2 cellular contexts compared by ENCODE assay signal in the genomic region with DNA sequence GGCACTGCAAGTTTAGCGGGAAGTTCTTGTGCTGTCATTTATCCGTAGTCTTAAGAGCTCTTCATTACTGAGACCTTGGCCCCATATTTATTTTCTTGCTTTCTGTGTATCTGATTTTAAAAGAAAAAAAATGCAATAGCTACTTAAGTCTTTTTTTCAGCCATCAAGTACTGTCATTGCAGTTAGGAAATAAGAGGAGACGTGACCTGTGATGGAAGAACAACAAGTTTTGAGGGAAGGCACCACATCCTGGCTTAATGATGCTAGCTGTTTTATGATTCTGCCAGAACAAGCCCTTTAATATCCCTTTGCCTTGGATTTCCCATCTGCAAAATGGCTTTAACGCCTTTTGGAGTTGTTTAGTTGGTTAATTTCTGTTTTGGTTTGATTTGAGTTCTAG.
TF ChIP-seq lines count a peak whose summit lies in the region.

No MANE protein-coding gene starts in this region.

TF ChIP-seq in GM23338, 12 proteins besides CTCF, POLR2A, EP300 and RAD21 (continued from another document):
- TF ChIP-seq, protein P1, sequence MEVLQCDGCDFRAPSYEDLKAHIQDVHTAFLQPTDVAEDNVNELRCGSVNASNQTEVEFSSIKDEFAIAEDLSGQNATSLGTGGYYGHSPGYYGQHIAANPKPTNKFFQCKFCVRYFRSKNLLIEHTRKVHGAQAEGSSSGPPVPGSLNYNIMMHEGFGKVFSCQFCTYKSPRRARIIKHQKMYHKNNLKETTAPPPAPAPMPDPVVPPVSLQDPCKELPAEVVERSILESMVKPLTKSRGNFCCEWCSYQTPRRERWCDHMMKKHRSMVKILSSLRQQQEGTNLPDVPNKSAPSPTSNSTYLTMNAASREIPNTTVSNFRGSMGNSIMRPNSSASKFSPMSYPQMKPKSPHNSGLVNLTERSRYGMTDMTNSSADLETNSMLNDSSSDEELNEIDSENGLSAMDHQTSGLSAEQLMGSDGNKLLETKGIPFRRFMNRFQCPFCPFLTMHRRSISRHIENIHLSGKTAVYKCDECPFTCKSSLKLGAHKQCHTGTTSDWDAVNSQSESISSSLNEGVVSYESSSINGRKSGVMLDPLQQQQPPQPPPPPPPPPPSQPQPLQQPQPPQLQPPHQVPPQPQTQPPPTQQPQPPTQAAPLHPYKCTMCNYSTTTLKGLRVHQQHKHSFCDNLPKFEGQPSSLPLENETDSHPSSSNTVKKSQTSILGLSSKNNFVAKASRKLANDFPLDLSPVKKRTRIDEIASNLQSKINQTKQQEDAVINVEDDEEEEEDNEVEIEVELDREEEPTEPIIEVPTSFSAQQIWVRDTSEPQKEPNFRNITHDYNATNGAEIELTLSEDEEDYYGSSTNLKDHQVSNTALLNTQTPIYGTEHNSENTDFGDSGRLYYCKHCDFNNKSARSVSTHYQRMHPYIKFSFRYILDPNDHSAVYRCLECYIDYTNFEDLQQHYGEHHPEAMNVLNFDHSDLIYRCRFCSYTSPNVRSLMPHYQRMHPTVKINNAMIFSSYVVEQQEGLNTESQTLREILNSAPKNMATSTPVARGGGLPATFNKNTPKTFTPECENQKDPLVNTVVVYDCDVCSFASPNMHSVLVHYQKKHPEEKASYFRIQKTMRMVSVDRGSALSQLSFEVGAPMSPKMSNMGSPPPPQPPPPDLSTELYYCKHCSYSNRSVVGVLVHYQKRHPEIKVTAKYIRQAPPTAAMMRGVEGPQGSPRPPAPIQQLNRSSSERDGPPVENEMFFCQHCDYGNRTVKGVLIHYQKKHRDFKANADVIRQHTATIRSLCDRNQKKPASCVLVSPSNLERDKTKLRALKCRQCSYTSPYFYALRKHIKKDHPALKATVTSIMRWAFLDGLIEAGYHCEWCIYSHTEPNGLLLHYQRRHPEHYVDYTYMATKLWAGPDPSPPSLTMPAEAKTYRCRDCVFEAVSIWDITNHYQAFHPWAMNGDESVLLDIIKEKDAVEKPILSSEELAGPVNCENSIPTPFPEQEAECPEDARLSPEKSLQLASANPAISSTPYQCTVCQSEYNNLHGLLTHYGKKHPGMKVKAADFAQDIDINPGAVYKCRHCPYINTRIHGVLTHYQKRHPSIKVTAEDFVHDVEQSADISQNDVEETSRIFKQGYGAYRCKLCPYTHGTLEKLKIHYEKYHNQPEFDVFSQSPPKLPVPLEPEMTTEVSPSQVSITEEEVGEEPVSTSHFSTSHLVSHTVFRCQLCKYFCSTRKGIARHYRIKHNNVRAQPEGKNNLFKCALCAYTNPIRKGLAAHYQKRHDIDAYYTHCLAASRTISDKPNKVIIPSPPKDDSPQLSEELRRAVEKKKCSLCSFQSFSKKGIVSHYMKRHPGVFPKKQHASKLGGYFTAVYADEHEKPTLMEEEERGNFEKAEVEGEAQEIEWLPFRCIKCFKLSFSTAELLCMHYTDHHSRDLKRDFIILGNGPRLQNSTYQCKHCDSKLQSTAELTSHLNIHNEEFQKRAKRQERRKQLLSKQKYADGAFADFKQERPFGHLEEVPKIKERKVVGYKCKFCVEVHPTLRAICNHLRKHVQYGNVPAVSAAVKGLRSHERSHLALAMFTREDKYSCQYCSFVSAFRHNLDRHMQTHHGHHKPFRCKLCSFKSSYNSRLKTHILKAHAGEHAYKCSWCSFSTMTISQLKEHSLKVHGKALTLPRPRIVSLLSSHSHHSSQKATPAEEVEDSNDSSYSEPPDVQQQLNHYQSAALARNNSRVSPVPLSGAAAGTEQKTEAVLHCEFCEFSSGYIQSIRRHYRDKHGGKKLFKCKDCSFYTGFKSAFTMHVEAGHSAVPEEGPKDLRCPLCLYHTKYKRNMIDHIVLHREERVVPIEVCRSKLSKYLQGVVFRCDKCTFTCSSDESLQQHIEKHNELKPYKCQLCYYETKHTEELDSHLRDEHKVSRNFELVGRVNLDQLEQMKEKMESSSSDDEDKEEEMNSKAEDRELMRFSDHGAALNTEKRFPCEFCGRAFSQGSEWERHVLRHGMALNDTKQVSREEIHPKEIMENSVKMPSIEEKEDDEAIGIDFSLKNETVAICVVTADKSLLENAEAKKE (CRISPR knock-in tag; IDR thresholded peaks at IDR 0.05): no peak
- no peak for TF ChIP-seq POLR2AphosphoS5 (IDR thresholded peaks at IDR 0.05; ENCODE audit: low read depth)
- no peak for TF ChIP-seq ZNF114 (CRISPR knock-in tag; IDR thresholded peaks at IDR 0.05)
- TF ChIP-seq, protein P2, sequence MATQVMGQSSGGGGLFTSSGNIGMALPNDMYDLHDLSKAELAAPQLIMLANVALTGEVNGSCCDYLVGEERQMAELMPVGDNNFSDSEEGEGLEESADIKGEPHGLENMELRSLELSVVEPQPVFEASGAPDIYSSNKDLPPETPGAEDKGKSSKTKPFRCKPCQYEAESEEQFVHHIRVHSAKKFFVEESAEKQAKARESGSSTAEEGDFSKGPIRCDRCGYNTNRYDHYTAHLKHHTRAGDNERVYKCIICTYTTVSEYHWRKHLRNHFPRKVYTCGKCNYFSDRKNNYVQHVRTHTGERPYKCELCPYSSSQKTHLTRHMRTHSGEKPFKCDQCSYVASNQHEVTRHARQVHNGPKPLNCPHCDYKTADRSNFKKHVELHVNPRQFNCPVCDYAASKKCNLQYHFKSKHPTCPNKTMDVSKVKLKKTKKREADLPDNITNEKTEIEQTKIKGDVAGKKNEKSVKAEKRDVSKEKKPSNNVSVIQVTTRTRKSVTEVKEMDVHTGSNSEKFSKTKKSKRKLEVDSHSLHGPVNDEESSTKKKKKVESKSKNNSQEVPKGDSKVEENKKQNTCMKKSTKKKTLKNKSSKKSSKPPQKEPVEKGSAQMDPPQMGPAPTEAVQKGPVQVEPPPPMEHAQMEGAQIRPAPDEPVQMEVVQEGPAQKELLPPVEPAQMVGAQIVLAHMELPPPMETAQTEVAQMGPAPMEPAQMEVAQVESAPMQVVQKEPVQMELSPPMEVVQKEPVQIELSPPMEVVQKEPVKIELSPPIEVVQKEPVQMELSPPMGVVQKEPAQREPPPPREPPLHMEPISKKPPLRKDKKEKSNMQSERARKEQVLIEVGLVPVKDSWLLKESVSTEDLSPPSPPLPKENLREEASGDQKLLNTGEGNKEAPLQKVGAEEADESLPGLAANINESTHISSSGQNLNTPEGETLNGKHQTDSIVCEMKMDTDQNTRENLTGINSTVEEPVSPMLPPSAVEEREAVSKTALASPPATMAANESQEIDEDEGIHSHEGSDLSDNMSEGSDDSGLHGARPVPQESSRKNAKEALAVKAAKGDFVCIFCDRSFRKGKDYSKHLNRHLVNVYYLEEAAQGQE (IDR thresholded peaks at IDR 0.05; ENCODE audit: unreplicated experiment): no peak
- TF ChIP-seq EZH2 (IDR thresholded peaks at IDR 0.05; ENCODE audit: low read depth, unreplicated experiment): no peak
- no peak for TF ChIP-seq NANOG (IDR thresholded peaks at IDR 0.05; ENCODE audit: borderline replicate concordance)

TF ChIP-seq in WTC11, 78 proteins besides CTCF, POLR2A, EP300 and RAD21 (continued from another document):
- TF ChIP-seq GRHL2 (CRISPR knock-in tag; IDR thresholded peaks at IDR 0.05; ENCODE audit: insufficient replicate concordance, severe bottlenecking) (no peak), FOXK1 (CRISPR knock-in tag; IDR thresholded peaks at IDR 0.05) (no peak), NFE2L1 (CRISPR knock-in tag; IDR thresholded peaks at IDR 0.05) (no peak)
- TF ChIP-seq, protein P3, sequence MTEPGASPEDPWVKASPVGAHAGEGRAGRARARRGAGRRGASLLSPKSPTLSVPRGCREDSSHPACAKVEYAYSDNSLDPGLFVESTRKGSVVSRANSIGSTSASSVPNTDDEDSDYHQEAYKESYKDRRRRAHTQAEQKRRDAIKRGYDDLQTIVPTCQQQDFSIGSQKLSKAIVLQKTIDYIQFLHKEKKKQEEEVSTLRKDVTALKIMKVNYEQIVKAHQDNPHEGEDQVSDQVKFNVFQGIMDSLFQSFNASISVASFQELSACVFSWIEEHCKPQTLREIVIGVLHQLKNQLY (CRISPR knock-in tag; IDR thresholded peaks at IDR 0.05): no peak
- TF ChIP-seq, protein P4, sequence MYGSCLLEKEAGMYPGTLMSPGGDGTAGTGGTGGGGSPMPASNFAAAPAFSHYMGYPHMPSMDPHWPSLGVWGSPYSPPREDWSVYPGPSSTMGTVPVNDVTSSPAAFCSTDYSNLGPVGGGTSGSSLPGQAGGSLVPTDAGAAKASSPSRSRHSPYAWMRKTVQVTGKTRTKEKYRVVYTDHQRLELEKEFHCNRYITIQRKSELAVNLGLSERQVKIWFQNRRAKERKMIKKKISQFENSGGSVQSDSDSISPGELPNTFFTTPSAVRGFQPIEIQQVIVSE (CRISPR knock-in tag; IDR thresholded peaks at IDR 0.05; ENCODE audit: borderline replicate concordance): no peak
